In genomic region chr7:15440482-15440881, GRCh38 we compare ENCODE assay signal across 38 cellular contexts.
"Had no signal": no experiment of that assay in that cellular context is flagged by ENCODE, and none has a peak within 500 bp of the region (broad histone marks: within the 10 kb centered on the region; RNA-seq: fewer than 3 reads in every experiment).

No MANE protein-coding gene starts in this region.

- H3K4me3 ChIP-seq: cardiac muscle cell, colonic mucosa had no signal

- FAIRE-seq: RCC 7860 had no signal

- H3K27ac ChIP-seq: brain microvascular endothelial cell, cardiac muscle cell, colonic mucosa, VCaP had no signal

- H3K9me3 ChIP-seq: colonic mucosa had no signal

- DNase-seq: activated B cell treated with CpG ODN at 0.5 μM for 24 hours; activated CD4-positive, alpha-beta memory T cell treated with anti-CD3 and anti-CD28 coated beads for 36 hours; activated CD4-positive, alpha-beta T cell treated with anti-CD3 and anti-CD28 coated beads for 4 hours; activated CD4-positive, alpha-beta T cell treated with anti-CD3 and anti-CD28 coated beads, Interleukin-2, amount 50 U/mL, for 1 hour; activated CD4-positive, CD25-positive, alpha-beta regulatory T cell treated with anti-CD3 and anti-CD28 coated beads, Interleukin-2, amount 50 U/mL, for 72 hours; activated CD8-positive, alpha-beta memory T cell treated with anti-CD3 and anti-CD28 coated beads, Interleukin-2, amount 50 U/mL, for 48 hours; activated effector memory CD4-positive, alpha-beta T cell treated with anti-CD3 and anti-CD28 coated beads, Interleukin-2, amount 50 U/mL, for 16 hours; activated naive CD4-positive, alpha-beta T cell; activated naive CD4-positive, alpha-beta T cell treated with anti-CD3 and anti-CD28 coated beads, Interleukin-2, amount 50 U/mL, for 16 hours; activated naive CD8-positive, alpha-beta T cell treated with anti-CD3 and anti-CD28 coated beads for 36 hours; activated T-cell treated with anti-CD3 and anti-CD28 coated beads, Interleukin-2, amount 50 U/mL, for 1 hour; activated T-cell treated with anti-CD3 and anti-CD28 coated beads, Interleukin-2, amount 50 U/mL, for 72 hours; amniotic stem cell; aorta; brain microvascular endothelial cell; colonic mucosa; NCI-H1092 treated with DMSO at 0.1 percent for 48 hours; NCI-H1417; NCI-H146; NCI-H187; NCI-H2029 treated with DMSO at 0.1 percent for 48 hours; NCI-H2107; NCI-H2171; NCI-H2227 treated with DMSO at 0.1 percent for 48 hours; NCI-H446; NCI-H510A treated with DMSO at 0.1 percent for 48 hours; NCI-H526 treated with DMSO at 0.1 percent for 48 hours; NCI-H82; PC-3; Right ventricle myocardium superior; SW 1271; T-helper 1 cell; T-helper 2 cell; T-helper 9 cell had no signal

- H3K27me3 ChIP-seq: brain microvascular endothelial cell, cardiac muscle cell, colonic mucosa had no signal

- H3K4me1 ChIP-seq: colonic mucosa had no signal

- ATAC-seq: activated T-cell treated with anti-CD3 and anti-CD28 coated beads, Interleukin-2, amount 50 U/mL, for 72 hours; activated T-helper 17 cell treated with anti-CD3 and anti-CD28 coated beads, Interleukin-2, amount 50 U/mL, for 72 hours; PC-3 had no signal

- H3K36me3 ChIP-seq: brain microvascular endothelial cell, cardiac muscle cell, colonic mucosa had no signal
